Comparison of ENCODE assay signal across 9 cellular contexts in genomic region chr13:53782400-53783030, GRCh38.
A peak's percentile ranks its signal among the peaks of the same experiment; 100 is the strongest.
DNase-seq lines count a peak whose midpoint lies in the region; ATAC-seq and TF ChIP-seq lines count a peak whose summit lies in the region.
"Had no signal": no experiment of that assay in that cellular context is flagged by ENCODE, and none has a peak within 500 bp of the region (broad histone marks: within the 10 kb centered on the region; RNA-seq: fewer than 3 reads in every experiment).

No MANE protein-coding gene starts in this region.

- TF ChIP-seq POLR2A in esophagus muscularis mucosa (IDR thresholded peaks at IDR 0.05; ENCODE audit: low read depth), result no peak

- no peak overlapping the region for H3K27ac Mint-ChIP-seq in activated CD4-positive, alpha-beta T cell treated with anti-CD3 and anti-CD28 coated beads for 36 hours
- H3K27ac Mint-ChIP-seq in naive thymus-derived CD8-positive, alpha-beta T cell, result peak overlapping the region in 1 of 10 donors; percentile 15
- H3K27ac Mint-ChIP-seq: CD4-positive, alpha-beta memory T cell had no signal

- no peak for TF ChIP-seq EP300 in esophagus muscularis mucosa (IDR thresholded peaks at IDR 0.05)

- H3K4me3 Mint-ChIP-seq in activated CD4-positive, alpha-beta T cell treated with anti-CD3 and anti-CD28 coated beads for 36 hours, result no peak overlapping the region
- peak overlapping the region in 7 of 10 donors; percentile 12 to 45 (median 19) for H3K4me3 Mint-ChIP-seq in naive thymus-derived CD8-positive, alpha-beta T cell

- POLR2A ChIA-PET in activated CD4-positive, alpha-beta T cell treated with anti-CD3 and anti-CD28 coated beads for 36 hours (lab: Charles Lee), result no interaction called here
- POLR2A ChIA-PET in naive thymus-derived CD8-positive, alpha-beta T cell (lab: Charles Lee), result no interaction called here

- H3K27ac ChIP-seq in SJCRH30 (no peak overlapping the region), esophagus muscularis mucosa (replicated peaks in 1 of 4) (no peak overlapping the region)

- CTCF ChIA-PET in activated CD4-positive, alpha-beta T cell treated with anti-CD3 and anti-CD28 coated beads for 36 hours (lab: Charles Lee), result interaction anchor here (0.7 to 1.4 kb wide), 8 partner anchors 9 to 500 kb away, joined by 3 to 5 read pairs (median 3); no protein-coding TSS in a partner anchor

- H3K27me3 Mint-ChIP-seq in activated CD4-positive, alpha-beta T cell treated with anti-CD3 and anti-CD28 coated beads for 36 hours, result no peaks in the 10 kb centered on the region
- peaks cover 0 to 4% (median 0%) of the 10 kb centered on the region in 5 donors for H3K27me3 Mint-ChIP-seq in naive thymus-derived CD8-positive, alpha-beta T cell
- H3K27me3 Mint-ChIP-seq: CD4-positive, alpha-beta memory T cell had no signal

- peaks cover 4% of the 10 kb centered on the region for H3K4me1 Mint-ChIP-seq in activated CD4-positive, alpha-beta T cell treated with anti-CD3 and anti-CD28 coated beads for 36 hours
- H3K4me1 Mint-ChIP-seq in naive thymus-derived CD8-positive, alpha-beta T cell, result peaks cover 2 to 7% (median 5%) of the 10 kb centered on the region in 4 donors

- H3K9me3 ChIP-seq in SJCRH30 (replicated peaks) (no peaks in the 10 kb centered on the region), esophagus muscularis mucosa (no peaks in the 10 kb centered on the region)

- no peaks in the 10 kb centered on the region for H3K36me3 Mint-ChIP-seq in activated CD4-positive, alpha-beta T cell treated with anti-CD3 and anti-CD28 coated beads for 36 hours (ENCODE audit: low read depth)
- no peaks in the 10 kb centered on the region for H3K36me3 Mint-ChIP-seq in naive thymus-derived CD8-positive, alpha-beta T cell
- H3K36me3 Mint-ChIP-seq: CD4-positive, alpha-beta memory T cell had no signal

- H3K4me1 ChIP-seq in SJCRH30 (no peaks in the 10 kb centered on the region), esophagus muscularis mucosa (peaks cover 0 to 6% (median 5%) of the 10 kb centered on the region in 4 donors)

- no peak overlapping the region for H3K4me3 ChIP-seq in SJCRH30
- H3K4me3 ChIP-seq in esophagus muscularis mucosa, result peak overlapping the region; percentile 30 to 39 (median 34)

- peak; percentile 23 for ATAC-seq in activated CD4-positive, alpha-beta T cell treated with anti-CD3 and anti-CD28 coated beads for 36 hours
- peak; percentile 70 for ATAC-seq in HG02571 (IDR thresholded peaks at IDR 0.05; ENCODE audit: unreplicated experiment)
- ATAC-seq in naive thymus-derived CD8-positive, alpha-beta T cell, result no peak

- intact Hi-C loops in activated CD4-positive, alpha-beta T cell treated with anti-CD3 and anti-CD28 coated beads for 36 hours (cut with DNase I, micrococcal nuclease), result loop anchor here (1.0 to 10.0 kb wide), 2 partner anchors 528 to 532 kb away; no protein-coding TSS in a partner anchor
- intact Hi-C loops in esophagus muscularis mucosa (cut with DNase I), result no loop called here

- no peaks in the 10 kb centered on the region for H3K27me3 ChIP-seq in SJCRH30
- peaks cover 0 to 12% (median 0%) of the 10 kb centered on the region in 4 donors for H3K27me3 ChIP-seq in esophagus muscularis mucosa

- DNase-seq in activated CD4-positive, alpha-beta T cell treated with anti-CD3 and anti-CD28 coated beads for 36 hours, result peak; percentile 21
- no peak for DNase-seq in activated CD4-positive, alpha-beta T cell treated with anti-CD3 and anti-CD28 coated beads for 48 hours
- DNase-seq in NCI-H1092 treated with DMSO at 0.1 percent for 48 hours (lab: John Stamatoyannopoulos, UW) (peak; percentile 90), SJCRH30 (peak; percentile 19 to 72), esophagus muscularis mucosa (ENCODE audit: extremely low spot score) (no peak)
- DNase-seq in naive thymus-derived CD8-positive, alpha-beta T cell, result peak in 3 of 10 donors; percentile 2 to 6 (median 5)
- DNase-seq in activated T-cell treated with anti-CD3 and anti-CD28 coated beads, Interleukin-2, amount 50 U/mL, for 1 hour, result no peak

- under 1% methylated on average over 10 of the region's 10 CpGs for WGBS in esophagus muscularis mucosa

- no peaks in the 10 kb centered on the region for H3K9me3 Mint-ChIP-seq in activated CD4-positive, alpha-beta T cell treated with anti-CD3 and anti-CD28 coated beads for 36 hours (ENCODE audit: low read depth)
- H3K9me3 Mint-ChIP-seq in naive thymus-derived CD8-positive, alpha-beta T cell, result peaks cover 0 to 5% (median 0%) of the 10 kb centered on the region in 9 donors

- no peaks in the 10 kb centered on the region for H3K36me3 ChIP-seq in SJCRH30
- no peaks in the 10 kb centered on the region for H3K36me3 ChIP-seq in esophagus muscularis mucosa

- TF ChIP-seq CTCF in esophagus muscularis mucosa (IDR thresholded peaks at IDR 0.05), result peak; percentile 53 to 78 (median 73)

Comparison
In these comparisons a context has a peak if more than half of its experiments do, and no peak if none do; other contexts are left out.
1. DNase-seq: peak in activated CD4-positive, alpha-beta T cell treated with anti-CD3 and anti-CD28 coated beads for 36 hours (single experiment), NCI-H1092 treated with DMSO at 0.1 percent for 48 hours (single experiment) and SJCRH30 (2 of 2); none in activated CD4-positive, alpha-beta T cell treated with anti-CD3 and anti-CD28 coated beads for 48 hours (single experiment), esophagus muscularis mucosa (single experiment) and activated T-cell treated with anti-CD3 and anti-CD28 coated beads, Interleukin-2, amount 50 U/mL, for 1 hour (single experiment).
2. ATAC-seq: peak in activated CD4-positive, alpha-beta T cell treated with anti-CD3 and anti-CD28 coated beads for 36 hours (single experiment) and HG02571 (single experiment); none in naive thymus-derived CD8-positive, alpha-beta T cell (0 of 2).